Comparison of ENCODE assay signal across 9 cellular contexts in the genomic region with DNA sequence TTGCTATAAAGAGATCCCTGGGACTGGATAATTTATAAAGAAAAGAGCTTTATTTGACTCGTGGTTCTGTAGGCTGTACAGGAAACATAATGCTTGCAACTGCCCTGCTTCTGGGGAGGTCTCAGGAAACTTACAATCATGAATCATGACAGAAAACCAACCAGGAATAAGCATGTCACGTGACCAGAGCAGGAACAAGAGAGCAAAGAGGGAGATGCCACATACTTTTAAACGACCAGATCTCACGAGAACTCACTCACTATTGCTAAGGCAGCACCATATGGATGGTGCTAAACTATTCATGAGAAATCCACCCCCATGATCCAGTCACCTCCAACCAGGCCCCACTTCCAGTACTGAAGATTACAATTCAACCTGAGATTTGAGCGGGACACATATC.
DNase-seq lines count a peak whose midpoint lies in the region; ATAC-seq and TF ChIP-seq lines count a peak whose summit lies in the region.
"Had no signal": no experiment of that assay in that cellular context is flagged by ENCODE, and none has a peak within 500 bp of the region (broad histone marks: within the 10 kb centered on the region; RNA-seq: fewer than 3 reads in every experiment).

No MANE protein-coding gene starts in this region.

- H3K36me3 Mint-ChIP-seq in T-helper 2 cell treated with Interferon-gamma antibody and Interleukin-4, amounts not matched to agents 5 μg/mL and 100 μg/mL, for 36 hours (ENCODE audit: low read depth): peaks cover 24% of the 10 kb centered on the region

- H3K4me3 Mint-ChIP-seq in T-helper 2 cell treated with Interferon-gamma antibody and Interleukin-4, amounts not matched to agents 5 μg/mL and 100 μg/mL, for 36 hours: peak overlapping the region; percentile 65

- H3K4me3 ChIP-seq in fibroblast of pulmonary artery (replicated peaks; ENCODE audit: low read depth, low read length): no peak overlapping the region
- H3K4me3 ChIP-seq: PC-9 had no signal

- ATAC-seq in GM18868 (IDR thresholded peaks at IDR 0.05; ENCODE audit: unreplicated experiment) (no peak), GM19455 (IDR thresholded peaks at IDR 0.05; ENCODE audit: unreplicated experiment) (no peak)

- DNase-seq in stimulated activated CD4-positive, alpha-beta T cell treated with anti-CD3 and anti-CD28 coated beads, Interleukin-1b, Interleukin-23, amount 100 ng/mL, for 48 hours: peak; percentile 16
- DNase-seq in stimulated activated CD4-positive, alpha-beta T cell treated with anti-CD3 and anti-CD28 coated beads, Interleukin-12 subunit alpha, Interleukin-12 subunit beta, amount 100 ng/mL, for 4 hours: no peak
- DNase-seq in T-helper 2 cell treated with Interferon-gamma antibody and Interleukin-4, amounts not matched to agents 5 μg/mL and 100 μg/mL, for 36 hours (ENCODE audit: low spot score): peak; percentile 42
- DNase-seq in fibroblast of pulmonary artery (ENCODE audit: low read depth): peak; percentile 85
- no peak for DNase-seq in medulla oblongata (ENCODE audit: extremely low spot score)
- no peak for DNase-seq in cerebellar nuclear complex (lab: John Stamatoyannopoulos, UW)
- DNase-seq: PC-9 had no signal

- no peaks in the 10 kb centered on the region for H3K27me3 Mint-ChIP-seq in T-helper 2 cell treated with Interferon-gamma antibody and Interleukin-4, amounts not matched to agents 5 μg/mL and 100 μg/mL, for 36 hours (ENCODE audit: low read depth)

- H3K27ac Mint-ChIP-seq in T-helper 2 cell treated with Interferon-gamma antibody and Interleukin-4, amounts not matched to agents 5 μg/mL and 100 μg/mL, for 36 hours: peak overlapping the region; percentile 77

- TF ChIP-seq CTCF in fibroblast of pulmonary artery (IDR thresholded peaks at IDR 0.05; ENCODE audit: low read length, missing control alignments): no peak

- H3K9me3 Mint-ChIP-seq in T-helper 2 cell treated with Interferon-gamma antibody and Interleukin-4, amounts not matched to agents 5 μg/mL and 100 μg/mL, for 36 hours: no peaks in the 10 kb centered on the region

- H3K4me1 Mint-ChIP-seq in T-helper 2 cell treated with Interferon-gamma antibody and Interleukin-4, amounts not matched to agents 5 μg/mL and 100 μg/mL, for 36 hours (ENCODE audit: low read depth): peaks cover 32% of the 10 kb centered on the region

Comparison
In these comparisons a context has a peak if more than half of its experiments do, and no peak if none do; other contexts are left out.
1. DNase-seq: peak in stimulated activated CD4-positive, alpha-beta T cell treated with anti-CD3 and anti-CD28 coated beads, Interleukin-1b, Interleukin-23, amount 100 ng/mL, for 48 hours (single experiment), T-helper 2 cell treated with Interferon-gamma antibody and Interleukin-4, amounts not matched to agents 5 μg/mL and 100 μg/mL, for 36 hours (single experiment) and fibroblast of pulmonary artery (single experiment); none in stimulated activated CD4-positive, alpha-beta T cell treated with anti-CD3 and anti-CD28 coated beads, Interleukin-12 subunit alpha, Interleukin-12 subunit beta, amount 100 ng/mL, for 4 hours (single experiment), medulla oblongata (single experiment) and cerebellar nuclear complex (0 of 2).